28 cellular contexts compared by ENCODE assay signal in genomic region chr12:109482894-109483293, GRCh38.
"Had no signal": no experiment of that assay in that cellular context is flagged by ENCODE, and none has a peak within 500 bp of the region (broad histone marks: within the 10 kb centered on the region; RNA-seq: fewer than 3 reads in every experiment).

No MANE protein-coding gene starts in this region.

- H3K9me3 ChIP-seq: adrenal gland, body of pancreas, breast epithelium, Peyer's patch, SJSA1, SK-N-SH had no signal

- FAIRE-seq: astrocyte, TTC549 had no signal

- H3K27me3 Mint-ChIP-seq: activated CD4-positive, alpha-beta T cell treated with anti-CD3 and anti-CD28 coated beads, Interleukin-2, amount 10 ng/mL, durations not matched to agents 24 days and 14 days; activated CD8-positive, alpha-beta T cell treated with anti-CD3 and anti-CD28 coated beads for 36 hours had no signal

- H3K4me3 ChIP-seq: adrenal gland, body of pancreas, breast epithelium, coronary artery, Peyer's patch, SJSA1 had no signal

- H3K9me3 Mint-ChIP-seq: activated CD4-positive, alpha-beta T cell treated with anti-CD3 and anti-CD28 coated beads, Interleukin-2, amount 10 ng/mL, durations not matched to agents 24 days and 14 days; activated CD8-positive, alpha-beta T cell treated with anti-CD3 and anti-CD28 coated beads for 36 hours; activated naive CD4-positive, alpha-beta T cell treated with anti-CD3 and anti-CD28 coated beads for 36 hours; activated naive CD4-positive, alpha-beta T cell treated with anti-CD3 and anti-CD28 coated beads, Interleukin-2, amount 50 U/mL, for 72 hours; activated T-cell treated with anti-CD3 and anti-CD28 coated beads, Interleukin-2, amount 50 U/mL, for 72 hours; activated T-helper 2 cell treated with anti-CD3 and anti-CD28 coated beads, Interferon-gamma antibody, Interleukin-2, Interleukin-4, amounts not matched to agents 10 μg/mL and 5 μg/mL and 100 μg/mL, durations not matched to agents 14 hours and 24 hours and 36 hours; T-helper 1 cell treated with Interleukin-12 subunit alpha and Interleukin-12 subunit beta and Interleukin-4 antibody, amounts not matched to agents 30 μg/mL and 1 μg/mL, for 36 hours; T-helper 2 cell treated with Interferon-gamma antibody and Interleukin-4, amounts not matched to agents 5 μg/mL and 100 μg/mL, for 36 hours had no signal

- H3K27ac Mint-ChIP-seq: activated CD4-positive, alpha-beta T cell treated with anti-CD3 and anti-CD28 coated beads, Interleukin-2, amount 10 ng/mL, durations not matched to agents 24 days and 14 days; activated CD8-positive, alpha-beta T cell treated with anti-CD3 and anti-CD28 coated beads for 36 hours; activated naive CD4-positive, alpha-beta T cell treated with anti-CD3 and anti-CD28 coated beads for 36 hours; activated naive CD4-positive, alpha-beta T cell treated with anti-CD3 and anti-CD28 coated beads, Interleukin-2, amount 50 U/mL, for 72 hours; activated T-cell treated with anti-CD3 and anti-CD28 coated beads, Interleukin-2, amount 50 U/mL, for 72 hours; activated T-helper 2 cell treated with anti-CD3 and anti-CD28 coated beads, Interferon-gamma antibody, Interleukin-2, Interleukin-4, amounts not matched to agents 10 μg/mL and 5 μg/mL and 100 μg/mL, durations not matched to agents 14 hours and 24 hours and 36 hours; T-helper 1 cell treated with Interleukin-12 subunit alpha and Interleukin-12 subunit beta and Interleukin-4 antibody, amounts not matched to agents 30 μg/mL and 1 μg/mL, for 36 hours; T-helper 2 cell treated with Interferon-gamma antibody and Interleukin-4, amounts not matched to agents 5 μg/mL and 100 μg/mL, for 36 hours had no signal

- H3K4me3 Mint-ChIP-seq: activated CD4-positive, alpha-beta T cell treated with anti-CD3 and anti-CD28 coated beads, Interleukin-2, amount 10 ng/mL, durations not matched to agents 24 days and 14 days; activated CD8-positive, alpha-beta T cell treated with anti-CD3 and anti-CD28 coated beads for 36 hours; activated naive CD4-positive, alpha-beta T cell treated with anti-CD3 and anti-CD28 coated beads for 36 hours; activated T-cell treated with anti-CD3 and anti-CD28 coated beads, Interleukin-2, amount 50 U/mL, for 72 hours; T-helper 1 cell treated with Interleukin-12 subunit alpha and Interleukin-12 subunit beta and Interleukin-4 antibody, amounts not matched to agents 30 μg/mL and 1 μg/mL, for 36 hours; T-helper 2 cell treated with Interferon-gamma antibody and Interleukin-4, amounts not matched to agents 5 μg/mL and 100 μg/mL, for 36 hours had no signal

- H3K27ac ChIP-seq: adrenal gland, body of pancreas, breast epithelium, coronary artery, KMS-11, Peyer's patch, SJSA1 had no signal

- DNase-seq: activated CD4-positive, alpha-beta T cell treated with anti-CD3 and anti-CD28 coated beads, Interleukin-2, amount 10 ng/mL, durations not matched to agents 24 days and 14 days; activated CD4-positive, alpha-beta T cell treated with anti-CD3 and anti-CD28 coated beads, Interleukin-2, amount 50 U/mL, for 4 hours; activated CD8-positive, alpha-beta T cell treated with anti-CD3 and anti-CD28 coated beads for 36 hours; activated gamma-delta T cell treated with Interleukin-2 at 50 U/mL for 16 hours; activated naive CD4-positive, alpha-beta T cell treated with anti-CD3 and anti-CD28 coated beads for 36 hours; activated T-cell treated with anti-CD3 and anti-CD28 coated beads, Interleukin-2, amount 50 U/mL, for 1 hour; activated T-cell treated with anti-CD3 and anti-CD28 coated beads, Interleukin-2, amount 50 U/mL, for 72 hours; body of pancreas; NCI-H1105 treated with DMSO at 0.1 percent for 48 hours; NCI-H1436; NCI-H1694 treated with DMSO at 0.1 percent for 48 hours; NCI-H2081; NCI-H524 treated with DMSO at 0.1 percent for 48 hours; Peyer's patch; RPMI8226; SHP77 treated with DMSO at 0.1 percent for 48 hours; SK-N-SH had no signal

- ATAC-seq: activated CD8-positive, alpha-beta T cell treated with anti-CD3 and anti-CD28 coated beads for 36 hours; activated naive CD4-positive, alpha-beta T cell treated with anti-CD3 and anti-CD28 coated beads, Interleukin-2, amount 50 U/mL, for 72 hours; activated T-cell treated with anti-CD3 and anti-CD28 coated beads, Interleukin-2, amount 50 U/mL, for 72 hours; body of pancreas had no signal

- H3K4me2 ChIP-seq: KMS-11, SK-N-SH had no signal
